Comparison of ENCODE assay signal across 10 cellular contexts in genomic region chr3:66482005-66482404, GRCh38. TPM values are rescaled to one million over a fixed set of nuclear protein-coding genes. Genes with fewer than 3 reads are reported as not detected.
DNase-seq lines count a peak whose midpoint lies in the region; ATAC-seq, FAIRE-seq and TF ChIP-seq lines count a peak whose summit lies in the region.
"Had no signal": no experiment of that assay in that cellular context is flagged by ENCODE, and none has a peak within 500 bp of the region (broad histone marks: within the 10 kb centered on the region; RNA-seq: fewer than 3 reads in every experiment).

No MANE protein-coding gene starts in this region.

- peak overlapping the region; percentile 16 to 78 (median 61) for H3K27ac Mint-ChIP-seq in nephron

- H3K9me3 Mint-ChIP-seq in nephron, result no peaks in the 10 kb centered on the region

- no peak overlapping the region for H2AFZ ChIP-seq in PC-3 (ENCODE audit: low read length)

- H3K9me3 ChIP-seq in BLaER1 (peaks cover 8% of the 10 kb centered on the region; the same call in 1 of the 2 replicates), PC-3 (ENCODE audit: low read length) (no peaks in the 10 kb centered on the region)

- H4K20me1 ChIP-seq in BLaER1 (peaks cover 22% of the 10 kb centered on the region), PC-3 (ENCODE audit: low read length) (no peaks in the 10 kb centered on the region)

- H3K27ac ChIP-seq in BLaER1 (peak overlapping the region; percentile 79), cingulate gyrus (ENCODE audit: low read depth, low read length) (peak overlapping the region; percentile 93), PC-3 (ENCODE audit: low read length) (no peak overlapping the region)
- H3K27ac ChIP-seq: SK-N-MC had no signal

- H3K27me3 ChIP-seq in BLaER1, result no peaks in the 10 kb centered on the region
- H3K27me3 ChIP-seq in PC-3 (ENCODE audit: low read length), result no peaks in the 10 kb centered on the region

- no peak overlapping the region for H3K4me3 Mint-ChIP-seq in nephron

- H3K4me1 Mint-ChIP-seq in nephron, result peaks cover 78% of the 10 kb centered on the region

- no peaks in the 10 kb centered on the region for H3K79me2 ChIP-seq in PC-3 (ENCODE audit: low read length)

- ATAC-seq in GM21381 (IDR thresholded peaks at IDR 0.05; ENCODE audit: unreplicated experiment) (no peak), PC-3 (no peak)

- H3F3A ChIP-seq in PC-3 (ENCODE audit: low read length, unreplicated experiment), result no peaks in the 10 kb centered on the region

- H3K4me3 ChIP-seq in BLaER1 (peak overlapping the region; percentile 39), PC-3 (ENCODE audit: low read length) (no peak overlapping the region)
- H3K4me3 ChIP-seq: SK-N-MC had no signal

- H3K9ac ChIP-seq in BLaER1 (peak overlapping the region; percentile 72), PC-3 (ENCODE audit: low read length) (no peak overlapping the region)

- no TSS peak for BruUV-seq in PC-3 (replicated peaks; lab: Mats Ljungman, UMichigan)

- TF ChIP-seq CTCF in nephron (IDR thresholded peaks at IDR 0.05; ENCODE audit: unreplicated experiment in 3 of 3), result no peak
- no peak for TF ChIP-seq CTCF in PC-3 (conservative IDR thresholded peaks at IDR 0.05; ENCODE audit: low read depth, low read length)

- intact Hi-C loops in PC-3 (cut with micrococcal nuclease), result no loop called here

- H3K4me1 ChIP-seq in BLaER1 (peaks cover 100% of the 10 kb centered on the region), PC-3 (ENCODE audit: insufficient read depth, low read length) (no peaks in the 10 kb centered on the region)

- H3K27me3 Mint-ChIP-seq in nephron (ENCODE audit: low read depth), result peaks cover 17% of the 10 kb centered on the region

- DNase-seq in GM19239 (ENCODE audit: insufficient read length, low spot score), result no peak
- DNase-seq in COR-L47 (lab: John Stamatoyannopoulos, UW), result no peak
- no peak for DNase-seq in epidermal melanocyte (ENCODE audit: insufficient read length, low spot score)
- no peak for DNase-seq in PC-3
- DNase-seq: NCI-H345 had no signal

- peak; percentile 89 for FAIRE-seq in GM19239 (lab: Jason Lieb, UNC)

- no peaks in the 10 kb centered on the region for H3K9me2 ChIP-seq in PC-3 (replicated peaks; ENCODE audit: low read length)

- no peaks in the 10 kb centered on the region for H3K36me3 Mint-ChIP-seq in nephron (ENCODE audit: low read depth)

- CTCF ChIA-PET in PC-3 (lab: Charles Lee), result no interaction called here

- H3K4me2 ChIP-seq in BLaER1 (peak overlapping the region; percentile 80), PC-3 (ENCODE audit: low read length) (no peak overlapping the region)

- POLR2A ChIA-PET in PC-3 (lab: Charles Lee; ENCODE audit: unreplicated experiment), result no interaction called here

- peaks cover 11% of the 10 kb centered on the region; the same call in 1 of the 2 replicates for H3K36me3 ChIP-seq in BLaER1
- no peaks in the 10 kb centered on the region for H3K36me3 ChIP-seq in PC-3 (ENCODE audit: low read depth, low read length)

RNA-seq across cellular contexts. Expression of gene LRIG1, which starts 18.8 kb away (rescaled TPM):
- 2.2 and 2.9 TPM in 2 replicates for total RNA-seq in PC-3 (2014; rRNA removed)
